1 cellular context compared by ENCODE assay signal in genomic region chr1:115219937-115220336, GRCh38.
TF ChIP-seq lines count a peak whose summit lies in the region.

No MANE protein-coding gene starts in this region.

TF ChIP-seq in HepG2, 621 proteins besides CTCF, POLR2A, EP300 and RAD21 (continued from another document):
- TF ChIP-seq ZSCAN29 (CRISPR knock-in tag; conservative IDR thresholded peaks at IDR 0.05) (no peak), SMAD9 (CRISPR knock-in tag; IDR thresholded peaks at IDR 0.05) (no peak), GPN1 (CRISPR knock-in tag; IDR thresholded peaks at IDR 0.05; ENCODE audit: borderline replicate concordance) (no peak), ZEB1 (IDR thresholded peaks at IDR 0.05; ENCODE audit: insufficient replicate concordance, low read depth) (no peak), YY1 (IDR thresholded peaks at IDR 0.05; ENCODE audit: insufficient read depth, insufficient replicate concordance, low read depth, low read length) (no peak)
